ENCODE assay signal across 8 cellular contexts in genomic region chr6:16511048-16511660, GRCh38.
DNase-seq lines count a peak whose midpoint lies in the region; ATAC-seq and TF ChIP-seq lines count a peak whose summit lies in the region.

No MANE protein-coding gene starts in this region.

- DNase-seq in EL (peak; percentile 53), NCI-H69 (lab: John Stamatoyannopoulos, UW) (peak; percentile 81), brain microvascular endothelial cell (peak; percentile 61), left colon (no peak), upper lobe of right lung (no peak)

- no peak overlapping the region for H3K27ac ChIP-seq in 22Rv1
- H3K27ac ChIP-seq in brain microvascular endothelial cell, result no peak overlapping the region
- H3K27ac ChIP-seq in upper lobe of right lung, result no peak overlapping the region

- H3K36me3 ChIP-seq in brain microvascular endothelial cell (replicated peaks) (no peaks in the 10 kb centered on the region), upper lobe of right lung (peaks cover under 1% of the 10 kb centered on the region)

- ATAC-seq in left colon, result peak; percentile 71
- ATAC-seq in upper lobe of right lung, result peak; percentile 84
- ATAC-seq in GM18858 (IDR thresholded peaks at IDR 0.05; ENCODE audit: unreplicated experiment), result no peak
- no peak for ATAC-seq in GM19023 (IDR thresholded peaks at IDR 0.05; ENCODE audit: unreplicated experiment)

- H3K9me3 ChIP-seq in upper lobe of right lung, result no peaks in the 10 kb centered on the region

- H3K4me3 ChIP-seq in brain microvascular endothelial cell (ENCODE audit: low read depth, low read length), result no peak overlapping the region
- H3K4me3 ChIP-seq in upper lobe of right lung, result no peak overlapping the region

- TF ChIP-seq CTCF in 22Rv1 (IDR thresholded peaks at IDR 0.05) (peak; percentile 73), brain microvascular endothelial cell (IDR thresholded peaks at IDR 0.05; ENCODE audit: low read depth, low read length, missing control alignments) (peak; percentile 81), upper lobe of right lung (IDR thresholded peaks at IDR 0.05) (peak; percentile 68)

- in situ Hi-C loops in brain microvascular endothelial cell (cut with HindIII; ENCODE audit: low pct_ligation_motif_present, low sequenced_read_pairs), result no loop called here

- no peaks in the 10 kb centered on the region for H3K27me3 ChIP-seq in brain microvascular endothelial cell (replicated peaks)
- H3K27me3 ChIP-seq in upper lobe of right lung, result no peaks in the 10 kb centered on the region

- intact Hi-C loops in left colon (cut with DNase I, micrococcal nuclease) (no loop called here), upper lobe of right lung (cut with DNase I) (no loop called here)

- H3K4me1 ChIP-seq in upper lobe of right lung, result peaks cover 35% of the 10 kb centered on the region

Comparison
In these comparisons a context has a peak if more than half of its experiments do, and no peak if none do; other contexts are left out.
1. DNase-seq: peak in EL (single experiment), NCI-H69 (single experiment) and brain microvascular endothelial cell (single experiment); none in left colon (0 of 2) and upper lobe of right lung (single experiment).
2. ATAC-seq: peak in left colon (single experiment) and upper lobe of right lung (single experiment); none in GM18858 (single experiment) and GM19023 (single experiment).
3. Peak in every context shown above with its lines, with median percentiles within 50 percentile points of each other: CTCF ChIP-seq.